Comparison of ENCODE assay signal across 23 cellular contexts in the genomic region with DNA sequence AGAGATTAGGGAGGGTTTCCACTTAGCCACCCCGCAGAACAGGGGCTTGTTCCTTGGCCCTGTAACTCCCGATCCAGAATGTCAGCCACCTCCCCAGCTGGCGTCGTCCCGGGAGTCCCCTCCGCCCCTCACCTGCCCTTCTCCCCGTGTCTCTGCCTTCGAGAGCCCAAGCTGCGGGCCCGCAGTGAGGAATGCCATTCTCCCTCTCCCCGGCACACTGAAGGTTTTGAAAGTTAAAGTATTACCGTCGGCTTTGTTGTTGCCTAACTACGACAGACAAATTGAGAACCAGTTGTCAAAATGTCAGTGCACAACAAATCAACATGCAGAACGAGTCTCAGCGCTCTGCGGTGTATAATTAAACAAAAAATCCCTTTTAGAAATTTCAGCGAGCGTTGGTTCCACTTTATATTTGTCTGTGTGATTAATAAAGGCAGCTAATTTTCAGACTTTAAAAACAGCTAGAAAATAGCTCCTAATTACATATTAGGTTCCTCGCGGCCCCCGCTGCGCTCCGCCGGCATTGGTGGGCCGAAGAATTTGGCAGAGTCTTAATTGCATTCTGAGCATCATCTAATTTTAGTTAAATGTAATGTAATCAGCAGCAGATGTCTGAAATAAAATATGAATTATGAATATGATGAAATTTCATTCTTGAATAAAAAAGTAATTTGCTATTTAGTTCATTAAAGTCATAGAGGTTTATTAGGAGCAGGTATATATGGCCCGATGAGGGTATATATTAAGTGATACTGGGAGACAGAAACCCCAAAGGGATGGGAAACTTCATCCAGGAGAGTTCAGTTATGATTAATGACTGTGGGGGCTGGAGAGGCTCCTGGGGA. TPM values are rescaled to one million over a fixed set of nuclear protein-coding genes. Genes with fewer than 3 reads are reported as not detected.
DNase-seq lines count a peak whose midpoint lies in the region; TF ChIP-seq lines count a peak whose summit lies in the region.
"Had no signal": no experiment of that assay in that cellular context is flagged by ENCODE, and none has a peak within 500 bp of the region (broad histone marks: within the 10 kb centered on the region; RNA-seq: fewer than 3 reads in every experiment).

No MANE protein-coding gene starts in this region.

- DNase-seq in H7 (peak; percentile 77), NCI-H1417 (lab: John Stamatoyannopoulos, UW) (peak in 2 of 3 experiments; percentile 84 to 94), endodermal cell (peak; percentile 75), osteoblast (ENCODE audit: insufficient read length, low spot score, missing footprints) (peak; percentile 75), NK-92 (lab: John Stamatoyannopoulos, UW; ENCODE audit: unreplicated experiment) (no peak), PC-9 (no peak)
- no peak for DNase-seq in stimulated activated CD4-positive, alpha-beta T cell treated with anti-CD3 and anti-CD28 coated beads, Interleukin-4, amount 100 ng/mL, for 1 hour
- no peak for DNase-seq in activated CD4-positive, CD25-positive, alpha-beta regulatory T cell treated with anti-CD3 and anti-CD28 coated beads, Interleukin-2, amount 50 U/mL, for 72 hours
- DNase-seq: C1 segment of cervical spinal cord; Caco-2; CD4-positive, alpha-beta memory T cell; DMS79; GF-D8; H9; NCI-H1092; NCI-H1694; NCI-H2029 treated with DMSO at 0.1 percent for 48 hours; NCI-H2171; NCI-H446; NCI-H524 treated with DMSO at 0.1 percent for 48 hours; Peyer's patch; SK-N-SH; SW 1271 had no signal

- no peak overlapping the region for H3K4me3 Mint-ChIP-seq in endodermal cell
- H3K4me3 Mint-ChIP-seq: CD4-positive, alpha-beta memory T cell; H9 had no signal

- no peaks in the 10 kb centered on the region for H3F3A ChIP-seq in PC-9 (ENCODE audit: insufficient read depth, low read depth)

- WGBS in endodermal cell (ENCODE audit: insufficient coverage in 1 of 2, insufficient read length in 1 of 2), 2 experiments, result 75 to 86% methylated on average over 20 to 27 of the region's 27 CpGs

- TF ChIP-seq CTCF in endodermal cell (conservative IDR thresholded peaks at IDR 0.05) (no peak), osteoblast (IDR thresholded peaks at IDR 0.05; ENCODE audit: extremely low read depth, low read depth, low read length) (no peak), PC-9 (conservative IDR thresholded peaks at IDR 0.05) (no peak)

- H3K27me3 ChIP-seq in H7 (ENCODE audit: control insufficient read depth, insufficient read depth, low read length), result no peaks in the 10 kb centered on the region
- H3K27me3 ChIP-seq in endodermal cell (ENCODE audit: control insufficient read depth, insufficient read depth, low read length, poor library complexity, severe bottlenecking), result no peaks in the 10 kb centered on the region
- peaks cover 44% of the 10 kb centered on the region for H3K27me3 ChIP-seq in osteoblast (ENCODE audit: insufficient read depth, low read length)
- H3K27me3 ChIP-seq in PC-9 (ENCODE audit: insufficient read depth, low read depth), result peaks cover 76% of the 10 kb centered on the region
- H3K27me3 ChIP-seq: Peyer's patch had no signal

- H3K4me1 ChIP-seq in endodermal cell (ENCODE audit: control insufficient read depth, insufficient read depth, low read length) (no peaks in the 10 kb centered on the region), osteoblast (ENCODE audit: insufficient read depth, low read length) (no peaks in the 10 kb centered on the region), PC-9 (replicated peaks; ENCODE audit: insufficient read depth) (no peaks in the 10 kb centered on the region)
- H3K4me1 ChIP-seq: Caco-2, Peyer's patch had no signal

- H2AFZ ChIP-seq in osteoblast (ENCODE audit: low read length) (no peak overlapping the region), PC-9 (no peak overlapping the region)

- H3K9ac ChIP-seq in endodermal cell (ENCODE audit: extremely low read depth, low read length, poor library complexity, severe bottlenecking), result no peak overlapping the region
- H3K9ac ChIP-seq: SK-N-SH had no signal

- peaks cover 7% of the 10 kb centered on the region for H3K4me1 Mint-ChIP-seq in endodermal cell
- H3K4me1 Mint-ChIP-seq: CD4-positive, alpha-beta memory T cell had no signal

- no peaks in the 10 kb centered on the region for H3K9me2 ChIP-seq in PC-9 (ENCODE audit: insufficient read depth)
- H3K9me2 ChIP-seq: SK-N-SH had no signal

- H3K36me3 ChIP-seq in H7 (replicated peaks; ENCODE audit: control insufficient read depth, insufficient read depth, low read length), result no peaks in the 10 kb centered on the region
- H3K36me3 ChIP-seq in endodermal cell (ENCODE audit: control insufficient read depth, insufficient read depth, low read length), result no peaks in the 10 kb centered on the region
- no peaks in the 10 kb centered on the region for H3K36me3 ChIP-seq in osteoblast (ENCODE audit: insufficient read depth, low read length)
- no peaks in the 10 kb centered on the region for H3K36me3 ChIP-seq in PC-9 (ENCODE audit: low read depth)
- H3K36me3 ChIP-seq: Peyer's patch had no signal

- H3K9me3 ChIP-seq in endodermal cell (ENCODE audit: control insufficient read depth, low read length) (no peaks in the 10 kb centered on the region), osteoblast (ENCODE audit: low read depth, low read length) (no peaks in the 10 kb centered on the region), PC-9 (ENCODE audit: insufficient read depth, low read depth) (no peaks in the 10 kb centered on the region)
- H3K9me3 ChIP-seq: Caco-2, Peyer's patch, SK-N-SH had no signal

- H3K9me3 Mint-ChIP-seq in endodermal cell, result no peaks in the 10 kb centered on the region
- H3K9me3 Mint-ChIP-seq: CD4-positive, alpha-beta memory T cell; H9 had no signal

- H3K4me3 ChIP-seq in H7 (ENCODE audit: insufficient read depth, low read depth, low read length) (no peak overlapping the region), endodermal cell (ENCODE audit: low read length) (no peak overlapping the region), osteoblast (ENCODE audit: insufficient read depth, low read length) (no peak overlapping the region), PC-9 (no peak overlapping the region)
- H3K4me3 ChIP-seq: Peyer's patch had no signal

- POLR2A ChIA-PET in PC-9 (lab: Charles Lee; ENCODE audit: unreplicated experiment), result no interaction called here

- no peak overlapping the region for H3K4me2 ChIP-seq in osteoblast (ENCODE audit: insufficient read depth, low read length)
- H3K4me2 ChIP-seq in PC-9, result no peak overlapping the region
- H3K4me2 ChIP-seq: SK-N-SH had no signal

- no peaks in the 10 kb centered on the region for H3K36me3 Mint-ChIP-seq in endodermal cell (ENCODE audit: low read depth)
- H3K36me3 Mint-ChIP-seq: CD4-positive, alpha-beta memory T cell had no signal

- peaks cover 12% of the 10 kb centered on the region for H3K27me3 Mint-ChIP-seq in endodermal cell (ENCODE audit: insufficient read depth)

- intact Hi-C loops in PC-9 (cut with micrococcal nuclease; ENCODE audit: unreplicated experiment), result no loop called here

- H3K79me2 ChIP-seq in osteoblast (ENCODE audit: insufficient read depth, low read length) (no peaks in the 10 kb centered on the region), PC-9 (ENCODE audit: low read depth) (no peaks in the 10 kb centered on the region)

- H3K27ac ChIP-seq in endodermal cell (ENCODE audit: low read depth, low read length) (peak overlapping the region; percentile 13), osteoblast (ENCODE audit: low read depth, low read length) (no peak overlapping the region), PC-9 (no peak overlapping the region)
- H3K27ac ChIP-seq: Peyer's patch had no signal

- BruUV-seq in PC-9 (replicated peaks; lab: Mats Ljungman, UMichigan), result no TSS peak

- H3K27ac Mint-ChIP-seq in endodermal cell, result no peak overlapping the region
- H3K27ac Mint-ChIP-seq: CD4-positive, alpha-beta memory T cell; H9 had no signal

- CTCF ChIA-PET in PC-9 (lab: Charles Lee), result interaction anchor here (0.9 kb wide), 1 partner anchor 40 kb away, joined by 3 read pairs; a partner anchor contains a TSS

- H4K20me1 ChIP-seq in osteoblast (ENCODE audit: insufficient read depth, low read length) (no peaks in the 10 kb centered on the region), PC-9 (ENCODE audit: insufficient read depth) (no peaks in the 10 kb centered on the region)

RNA-seq across cellular contexts. Expression of a gene that starts 40.2 kb away (rescaled TPM):
- total RNA-seq in H7 (2014; rRNA removed; shearing (Covaris generic)), result 33.4 and 47.1 TPM in 2 replicates
- 10 to 100 TPM; 12.8 to 22.6 TPM for total RNA-seq in endodermal cell
- 31.2 TPM for polyA plus RNA-seq in endodermal cell (2013, experiment 1 of 2)
- 32.0 TPM for polyA plus RNA-seq in endodermal cell (2013, experiment 2 of 2)
- total RNA-seq in osteoblast, result 31.1 and 31.2 TPM in 2 replicates
- 35.6 and 50.8 TPM in 2 replicates for total RNA-seq in PC-9 (2021)

RNA-seq across cellular contexts. Expression of a gene that starts 40.5 kb away (rescaled TPM):
- 25.1 and 32.8 TPM in 2 replicates for total RNA-seq in H7 (2014; rRNA removed; shearing (Covaris generic))
- total RNA-seq in endodermal cell, result 10 to 100 TPM; 24.9 to 28.2 TPM
- 63.3 TPM for polyA plus RNA-seq in endodermal cell (2013, experiment 1 of 2)
- polyA plus RNA-seq in endodermal cell (2013, experiment 2 of 2), result 58.3 TPM
- total RNA-seq in osteoblast, result 34.4 and 35.7 TPM in 2 replicates
- 52.8 and 84.3 TPM in 2 replicates for total RNA-seq in PC-9 (2021)

Comparison
In these comparisons a context has a peak if more than half of its experiments do, and no peak if none do; other contexts are left out.
1. DNase-seq: peak in H7 (single experiment), NCI-H1417 (2 of 3), endodermal cell (single experiment) and osteoblast (single experiment); none in stimulated activated CD4-positive, alpha-beta T cell treated with anti-CD3 and anti-CD28 coated beads, Interleukin-4, amount 100 ng/mL, for 1 hour (single experiment), activated CD4-positive, CD25-positive, alpha-beta regulatory T cell treated with anti-CD3 and anti-CD28 coated beads, Interleukin-2, amount 50 U/mL, for 72 hours (single experiment), NK-92 (single experiment) and PC-9 (0 of 2).